Comparison of ENCODE assay signal across 7 cellular contexts in the genomic region with DNA sequence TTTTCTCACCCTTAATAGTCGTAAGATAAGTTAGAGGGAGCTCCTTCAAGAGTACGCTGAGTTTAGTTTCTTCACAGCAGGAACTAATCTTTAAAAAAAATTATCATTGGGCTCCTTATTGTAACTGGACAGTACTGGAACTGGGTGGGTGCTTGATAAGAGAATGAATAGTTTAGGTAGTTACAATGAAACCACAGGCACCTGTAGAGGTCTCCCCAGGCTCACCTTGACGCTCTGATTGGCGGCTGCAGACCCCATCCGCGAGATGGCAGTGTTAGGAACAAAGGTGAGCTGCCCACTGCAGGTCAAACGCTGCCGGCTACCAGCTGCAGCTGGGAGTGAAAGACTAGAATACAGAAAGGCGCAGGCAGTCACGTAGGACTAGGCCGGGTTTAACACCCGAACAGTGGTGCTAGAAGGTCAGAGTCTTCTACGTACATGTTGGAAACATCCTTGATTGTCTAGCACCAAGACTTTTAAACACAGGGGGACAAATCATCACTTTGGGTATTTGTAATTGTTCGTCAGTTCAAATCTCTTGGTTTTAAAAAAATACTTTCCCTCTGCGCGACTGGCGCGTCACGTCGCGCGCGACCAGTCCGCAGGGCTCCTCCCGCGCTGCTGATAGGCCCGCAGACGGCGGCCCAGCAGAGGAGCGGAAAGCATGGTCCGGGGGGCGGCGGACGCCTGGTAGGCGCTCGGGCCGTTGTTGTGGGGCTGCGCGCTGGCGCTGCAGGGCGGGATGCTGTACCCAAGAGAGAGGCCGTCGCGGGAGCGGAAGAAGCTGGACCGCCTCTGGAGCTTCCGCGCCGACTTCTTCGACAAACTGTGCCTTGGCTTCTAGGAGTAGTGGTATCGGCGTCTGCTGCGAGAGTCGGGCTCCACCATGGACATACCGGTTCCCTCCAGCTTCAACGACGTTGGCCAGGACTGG. TPM values are rescaled to one million over a fixed set of nuclear protein-coding genes. Genes with fewer than 3 reads are reported as not detected.
DNase-seq lines count a peak whose midpoint lies in the region; ATAC-seq and TF ChIP-seq lines count a peak whose summit lies in the region.

No MANE protein-coding gene starts in this region.

- no peak for TF ChIP-seq CTCF in lower leg skin (IDR thresholded peaks at IDR 0.05)

- peak; percentile 68 for DNase-seq in NCI-H2196 (lab: John Stamatoyannopoulos, UW; ENCODE audit: unreplicated experiment)
- DNase-seq in activated CD4-positive, alpha-beta T cell treated with anti-CD3 and anti-CD28 coated beads, Interleukin-2, amount 50 U/mL, for 4 hours = peak; percentile 62 to 64
- peak; percentile 73 for DNase-seq in ecto neural progenitor cell (ENCODE audit: low spot score)
- peak; percentile 20 to 89 for DNase-seq in lower leg skin (ENCODE audit: low spot score in 2 of 2)
- DNase-seq in stimulated activated CD4-positive, alpha-beta T cell treated with anti-CD3 and anti-CD28 coated beads, TNF-alpha, amount 100 ng/mL, for 1 hour (ENCODE audit: low read depth in 3 of 3, low spot score in 1 of 3) = peak; percentile 38 to 42 (median 38)

- TF ChIP-seq POLR2A in lower leg skin (IDR thresholded peaks at IDR 0.05) = no peak

- intact Hi-C loops in lower leg skin (cut with DNase I; ENCODE audit: low total_unique reads) = no loop called here

- peak; percentile 85 for ATAC-seq in GM18502 (IDR thresholded peaks at IDR 0.05; ENCODE audit: poor library complexity, unreplicated experiment)
- ATAC-seq in HG02943 (IDR thresholded peaks at IDR 0.05; ENCODE audit: low read depth, unreplicated experiment) = peak; percentile 92

- peak overlapping the region; percentile 59 for H3K4me3 ChIP-seq in lower leg skin (ENCODE audit: low read depth, poor library complexity, severe bottlenecking)

- 2 to 6% methylated on average over 47 to 57 of the region's 57 CpGs for WGBS in lower leg skin, 2 donors

RNA-seq across cellular contexts. Expression of gene SMARCA5, which starts 45.6 kb away (rescaled TPM):
- total RNA-seq in lower leg skin = 10 to 100 TPM; 13.5 to 55.1 (median 18.7) TPM

Comparison
In these comparisons a context has a peak if more than half of its experiments do, and no peak if none do; other contexts are left out.
1. Peak in every context shown above with its lines: DNase-seq, ATAC-seq and H3K4me3 ChIP-seq.